In the genomic region with DNA sequence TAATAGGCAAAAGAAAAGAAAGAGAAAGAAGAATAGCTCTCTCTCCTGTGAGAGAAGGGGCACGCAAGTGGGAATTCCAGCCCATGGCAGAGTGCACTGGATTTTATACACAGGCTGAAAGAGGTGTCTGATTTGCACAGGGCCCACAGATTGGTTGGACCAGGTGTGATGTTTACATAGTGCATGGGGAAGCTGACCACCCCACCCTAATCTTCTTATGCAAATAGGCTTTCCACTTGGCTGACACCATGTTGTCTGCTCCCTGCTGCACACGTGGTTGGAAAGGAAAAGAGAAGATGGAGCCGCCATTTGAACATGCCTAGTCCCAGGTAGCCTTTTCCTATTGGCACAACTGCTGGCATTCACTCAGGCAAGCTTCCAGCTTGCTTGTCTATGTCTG, we compare ENCODE assay signal across 25 cellular contexts.
"Had no signal": no experiment of that assay in that cellular context is flagged by ENCODE, and none has a peak within 500 bp of the region (broad histone marks: within the 10 kb centered on the region; RNA-seq: fewer than 3 reads in every experiment).

No MANE protein-coding gene starts in this region.

- H3K27ac ChIP-seq: adrenal gland, ascending aorta, brain microvascular endothelial cell, hepatocyte, lower lobe of right lung, ovary, psoas muscle, right atrium auricular region, thoracic aorta, vagina, VCaP had no signal

- H3K36me3 ChIP-seq: adrenal gland, ascending aorta, brain microvascular endothelial cell, lower lobe of right lung, ovary, right atrium auricular region, thoracic aorta, vagina had no signal

- H3K4me1 ChIP-seq: adrenal gland, ascending aorta, lower lobe of right lung, psoas muscle, right atrium auricular region, vagina had no signal

- H3K79me2 ChIP-seq: hepatocyte had no signal

- H2AFZ ChIP-seq: hepatocyte had no signal

- ATAC-seq: activated T-helper 17 cell treated with anti-CD3 and anti-CD28 coated beads, Interleukin-2, amount 50 U/mL, for 72 hours; left lobe of liver; natural killer cell; psoas muscle had no signal

- H3K4me2 ChIP-seq: hepatocyte had no signal

- H3K4me3 ChIP-seq: adrenal gland, ascending aorta, hepatocyte, lower lobe of right lung, ovary, psoas muscle, right atrium auricular region, thoracic aorta, vagina had no signal

- DNase-seq: activated CD4-positive, alpha-beta T cell treated with anti-CD3 and anti-CD28 coated beads for 1 hour; activated CD8-positive, alpha-beta memory T cell treated with anti-CD3 and anti-CD28 coated beads for 24 hours; activated CD8-positive, alpha-beta memory T cell treated with anti-CD3 and anti-CD28 coated beads, Interleukin-2, amount 50 U/mL, for 4 hours; activated naive CD4-positive, alpha-beta T cell; activated T-cell treated with anti-CD3 and anti-CD28 coated beads, Interleukin-2, amount 50 U/mL, for 24 hours; adrenal gland; brain microvascular endothelial cell; central memory CD4-positive, alpha-beta T cell; effector CD8-positive, alpha-beta T cell; foreskin melanocyte; immature natural killer cell; lower lobe of right lung; natural killer cell; ovary; psoas muscle; stimulated activated CD4-positive, alpha-beta T cell treated with anti-CD3 and anti-CD28 coated beads, Interleukin-4, amount 100 ng/mL, for 24 hours; stimulated activated naive CD4-positive, alpha-beta T cell treated with Interleukin-2 at 50 U/mL for 16 hours had no signal

- H3K9me3 ChIP-seq: adrenal gland, ascending aorta, lower lobe of right lung, ovary, psoas muscle, right atrium auricular region, thoracic aorta, vagina had no signal

- H3K27me3 ChIP-seq: adrenal gland, ascending aorta, brain microvascular endothelial cell, hepatocyte, ovary, right atrium auricular region, vagina had no signal
